Comparison of ENCODE assay signal across 9 cellular contexts in the genomic region with DNA sequence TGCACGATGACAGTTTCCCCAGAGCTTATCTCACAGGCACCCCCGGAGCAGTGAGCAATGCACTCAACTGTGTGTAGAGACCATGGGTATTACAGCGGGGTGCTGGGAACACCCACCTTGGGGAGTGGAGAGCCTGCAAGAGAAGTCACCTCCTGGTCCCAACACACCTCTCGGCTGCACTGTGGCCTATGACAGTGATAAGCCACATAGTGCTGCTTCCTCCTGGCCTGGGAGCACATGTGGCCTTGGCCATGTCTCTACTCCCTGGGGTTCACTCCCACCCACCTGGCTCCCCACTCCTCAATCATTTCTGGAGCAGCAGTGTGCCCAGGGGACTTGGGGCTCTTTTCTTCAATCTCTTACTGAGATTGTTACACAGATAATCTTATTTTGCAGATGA.
"Had no signal": no experiment of that assay in that cellular context is flagged by ENCODE, and none has a peak within 500 bp of the region (broad histone marks: within the 10 kb centered on the region; RNA-seq: fewer than 3 reads in every experiment).

No MANE protein-coding gene starts in this region.

- ATAC-seq: HCT116, K562 had no signal

- H3K27ac ChIP-seq: GM23248, HL-60 had no signal

- H3K9ac ChIP-seq: GM23248 had no signal

- H3K27ac Mint-ChIP-seq: HFFc6 had no signal

- H3K36me3 ChIP-seq: HAP-1 had no signal

- DNase-seq: GM23248, GOT3, H7, HFFc6, IMR-90 had no signal

- H3K4me3 Mint-ChIP-seq: HFFc6 had no signal

- H3K4me3 ChIP-seq: GM23248, HAP-1, K562 had no signal

- H2AFZ ChIP-seq: GM23248 had no signal

- H3K9me3 ChIP-seq: HAP-1 had no signal

- H3K4me1 ChIP-seq: HAP-1 had no signal
